Comparison of ENCODE assay signal across 8 cellular contexts in the genomic region with DNA sequence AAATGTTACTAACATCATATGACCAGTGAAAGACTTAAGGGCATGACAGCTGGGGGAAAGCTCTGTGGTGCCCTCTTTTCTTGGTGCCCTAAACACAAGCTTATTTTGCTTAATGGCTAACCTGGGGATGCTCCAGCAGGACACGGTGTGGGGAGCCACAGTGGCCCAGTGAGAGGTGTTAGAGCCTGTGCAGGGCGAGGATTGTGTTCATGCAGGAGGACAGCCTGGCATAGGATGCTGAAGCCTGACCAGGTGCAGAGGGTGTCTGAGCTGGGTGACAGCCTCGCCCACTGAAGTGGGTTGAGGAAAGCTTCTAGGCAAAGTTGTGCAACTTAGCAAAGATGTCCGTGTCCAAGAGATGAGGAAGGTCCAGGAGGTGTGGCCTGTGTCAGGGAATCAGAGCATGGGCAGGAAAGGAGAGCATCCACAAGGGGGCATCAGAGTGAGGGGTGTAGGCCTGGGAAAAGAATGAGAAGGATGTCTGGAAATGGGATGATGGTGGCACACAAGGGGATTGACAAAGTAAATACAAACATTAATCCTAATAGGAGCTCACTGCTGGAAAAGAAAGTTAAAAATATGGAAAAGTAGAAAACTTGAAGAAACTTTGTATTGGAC. TPM values are rescaled to one million over a fixed set of nuclear protein-coding genes. Genes with fewer than 3 reads are reported as not detected.
DNase-seq lines count a peak whose midpoint lies in the region; TF ChIP-seq lines count a peak whose summit lies in the region.

No MANE protein-coding gene starts in this region.

- H2AFZ ChIP-seq in osteoblast (ENCODE audit: low read length) = no peak overlapping the region

- H3K27me3 ChIP-seq in osteoblast (ENCODE audit: insufficient read depth, low read length) = no peaks in the 10 kb centered on the region

- no peak overlapping the region for H3K27ac ChIP-seq in osteoblast (ENCODE audit: low read depth, low read length)

- no peaks in the 10 kb centered on the region for H3K79me2 ChIP-seq in osteoblast (ENCODE audit: insufficient read depth, low read length)

- H3K4me1 ChIP-seq in osteoblast (ENCODE audit: insufficient read depth, low read length) = no peaks in the 10 kb centered on the region

- TF ChIP-seq CTCF in epithelial cell of esophagus (IDR thresholded peaks at IDR 0.05; ENCODE audit: insufficient read depth, low read depth, low read length, missing control alignments) (peak; percentile 73), osteoblast (IDR thresholded peaks at IDR 0.05; ENCODE audit: extremely low read depth, low read depth, low read length) (peak; percentile 73)

- DNase-seq in NOMO-1 (lab: John Stamatoyannopoulos, UW; ENCODE audit: unreplicated experiment in 2 of 2) (peak; percentile 36 to 37), NOMO-1 treated with dmso at 0.1 percent for 144 hours (lab: John Stamatoyannopoulos, UW; ENCODE audit: unreplicated experiment) (no peak), M059J (ENCODE audit: low read depth) (peak; percentile 58), epithelial cell of esophagus (ENCODE audit: low read depth) (peak; percentile 64), osteoblast (ENCODE audit: insufficient read length, low spot score, missing footprints) (peak; percentile 69), GF-D8 (lab: John Stamatoyannopoulos, UW) (no peak), DMS79 (lab: John Stamatoyannopoulos, UW) (no peak)
- DNase-seq in activated CD4-positive, alpha-beta T cell treated with anti-CD3 and anti-CD28 coated beads for 4 hours = peak; percentile 17 to 35

- H3K4me3 ChIP-seq in epithelial cell of esophagus (ENCODE audit: low read length) = no peak overlapping the region
- no peak overlapping the region for H3K4me3 ChIP-seq in osteoblast (ENCODE audit: insufficient read depth, low read length)

- no peaks in the 10 kb centered on the region for H3K36me3 ChIP-seq in osteoblast (ENCODE audit: insufficient read depth, low read length)

- H4K20me1 ChIP-seq in osteoblast (ENCODE audit: insufficient read depth, low read length) = no peaks in the 10 kb centered on the region

- H3K9me3 ChIP-seq in osteoblast (ENCODE audit: low read depth, low read length) = no peaks in the 10 kb centered on the region

- no peak overlapping the region for H3K4me2 ChIP-seq in osteoblast (ENCODE audit: insufficient read depth, low read length)

RNA-seq across cellular contexts. Expression of gene SLC17A4, which starts 33.9 kb away (rescaled TPM):
- total RNA-seq in M059J (2014; rRNA removed; shearing (Covaris generic)) = not detected in 2 replicates
- total RNA-seq in osteoblast = not detected in 2 replicates

RNA-seq across cellular contexts. Expression of gene SLC17A1, which starts 43.4 kb away (rescaled TPM):
- total RNA-seq in M059J (2014; rRNA removed; shearing (Covaris generic)) = not detected in 2 replicates
- total RNA-seq in osteoblast = not detected in 2 replicates

Comparison
In these comparisons a context has a peak if more than half of its experiments do, and no peak if none do; other contexts are left out.
1. DNase-seq: peak in NOMO-1 (2 of 2), M059J (single experiment), activated CD4-positive, alpha-beta T cell treated with anti-CD3 and anti-CD28 coated beads for 4 hours (2 of 2), epithelial cell of esophagus (single experiment) and osteoblast (single experiment); none in NOMO-1 treated with dmso at 0.1 percent for 144 hours (single experiment), GF-D8 (single experiment) and DMS79 (single experiment).